Comparison of ENCODE assay signal across 9 cellular contexts in genomic region chr4:35926753-35927152, GRCh38.
"Had no signal": no experiment of that assay in that cellular context is flagged by ENCODE, and none has a peak within 500 bp of the region (broad histone marks: within the 10 kb centered on the region; RNA-seq: fewer than 3 reads in every experiment).

No MANE protein-coding gene starts in this region.

- H3K27ac ChIP-seq: GM23248 had no signal

- H2AFZ ChIP-seq: GM23248, GM23338 had no signal

- H3K36me3 ChIP-seq: HAP-1 had no signal

- H3K4me2 ChIP-seq: GM23338 had no signal

- H3K9me3 ChIP-seq: HAP-1 had no signal

- H3K4me1 ChIP-seq: HAP-1 had no signal

- DNase-seq: GM23248, GOT3, H7, H9, HCEC 1CT, HFFc6 had no signal

- H3K4me3 ChIP-seq: GM23248, GM23338, HAP-1 had no signal

- ATAC-seq: GM23338, HCT116 had no signal

- H3K9ac ChIP-seq: GM23248 had no signal
